In the genomic region with DNA sequence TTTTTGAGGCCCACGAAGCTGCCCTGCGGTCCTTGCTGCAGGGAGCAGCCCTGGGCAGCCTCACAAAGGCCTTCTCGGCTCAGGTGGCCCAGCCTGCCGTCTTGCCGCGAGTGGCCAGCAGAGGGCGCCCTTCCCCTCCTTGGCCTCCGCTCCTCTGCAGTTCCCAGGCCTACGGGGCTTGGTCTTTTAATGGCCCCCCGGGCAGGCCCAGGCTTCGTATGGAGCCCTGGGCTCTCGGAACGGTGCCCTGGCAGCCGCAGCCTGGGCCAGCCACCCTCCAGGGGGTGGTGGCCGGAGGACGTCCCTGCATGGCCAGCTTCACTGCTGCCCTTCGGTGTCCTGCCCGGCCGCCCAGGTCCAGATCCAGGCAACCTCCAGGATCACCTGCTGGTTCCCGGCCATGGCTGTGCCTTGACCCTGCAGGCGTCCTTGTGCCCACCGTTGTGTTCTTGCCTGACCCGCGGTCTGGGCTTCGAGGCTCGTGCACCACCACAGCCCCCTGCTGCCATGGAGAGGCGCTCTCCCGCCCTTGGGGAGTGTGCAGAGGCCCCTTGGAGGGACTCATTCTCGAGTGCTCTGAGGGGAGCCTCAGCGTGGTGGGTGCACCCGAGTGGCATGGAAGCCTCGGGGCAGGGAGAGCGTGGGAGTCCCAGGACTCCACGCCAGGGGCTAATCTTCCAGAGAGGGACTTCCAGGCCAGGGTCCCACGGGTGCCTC, we compare ENCODE assay signal across 8 cellular contexts. TPM values are rescaled to one million over a fixed set of nuclear protein-coding genes. Genes with fewer than 3 reads are reported as not detected.
DNase-seq lines count a peak whose midpoint lies in the region; ATAC-seq, FAIRE-seq and TF ChIP-seq lines count a peak whose summit lies in the region.

No MANE protein-coding gene starts in this region.

- POLR2A ChIA-PET in CD8-positive, alpha-beta T cell (lab: Charles Lee), result no interaction called here

- peak; percentile 38 for FAIRE-seq in HTR-8/SVneo (lab: Jason Lieb, UNC)

- H3K9me3 Mint-ChIP-seq in CD8-positive, alpha-beta T cell, result no peaks in the 10 kb centered on the region

- no peak overlapping the region for H3K9ac ChIP-seq in SK-N-MC (ENCODE audit: insufficient read length)

- intact Hi-C loops in CD8-positive, alpha-beta T cell (cut with DNase I, micrococcal nuclease), result loop anchor here (1.0 kb wide), 2 partner anchors 17 to 469 kb away; no protein-coding TSS in a partner anchor
- intact Hi-C loops in heart left ventricle (cut with DNase I), result loop anchor here in 2 of 10 donors (5.0 kb wide), 3 partner anchors 37 to 547 kb away; no protein-coding TSS in a partner anchor
- intact Hi-C loops in sigmoid colon (cut with DNase I), result no loop called here

- peaks cover 8% of the 10 kb centered on the region for H3K4me1 ChIP-seq in CD8-positive, alpha-beta T cell (ENCODE audit: insufficient read depth, low read length)
- H3K4me1 ChIP-seq in heart left ventricle (peaks cover 0 to 6% (median 0%) of the 10 kb centered on the region in 12 donors), sigmoid colon (no peaks in the 10 kb centered on the region)

- CTCF ChIA-PET in CD8-positive, alpha-beta T cell (lab: Charles Lee), result interaction anchor here (0.7 to 3.7 kb wide), 7 partner anchors 10 to 482 kb away, joined by 3 to 10 read pairs (median 5); no protein-coding TSS in a partner anchor

- peaks cover 5% of the 10 kb centered on the region for H3K4me1 Mint-ChIP-seq in CD8-positive, alpha-beta T cell (ENCODE audit: low read depth)

- peak; percentile 86 for TF ChIP-seq CTCF in CD8-positive, alpha-beta T cell (IDR thresholded peaks at IDR 0.05)
- TF ChIP-seq CTCF in heart left ventricle (IDR thresholded peaks at IDR 0.05) (peak; percentile 77 to 96 (median 85)), sigmoid colon (IDR thresholded peaks at IDR 0.05) (peak; percentile 4 to 84 (median 66))

- no peaks in the 10 kb centered on the region for H3K9me3 ChIP-seq in CD8-positive, alpha-beta T cell (ENCODE audit: low read length)
- H3K9me3 ChIP-seq in SK-N-MC (ENCODE audit: low read depth, low read length) (no peaks in the 10 kb centered on the region), heart left ventricle (peaks cover 0 to 5% (median 0%) of the 10 kb centered on the region in 12 donors), sigmoid colon (no peaks in the 10 kb centered on the region)

- H3K27me3 ChIP-seq in CD8-positive, alpha-beta T cell (ENCODE audit: insufficient read depth, low read length), result no peaks in the 10 kb centered on the region
- peaks cover 0 to 16% (median 0%) of the 10 kb centered on the region in 9 donors for H3K27me3 ChIP-seq in heart left ventricle
- peaks cover 0 to 21% (median 14%) of the 10 kb centered on the region in 3 donors for H3K27me3 ChIP-seq in sigmoid colon

- H3K27ac Mint-ChIP-seq in CD8-positive, alpha-beta T cell, result no peak overlapping the region

- no peaks in the 10 kb centered on the region for H3K36me3 ChIP-seq in CD8-positive, alpha-beta T cell (ENCODE audit: insufficient read depth, low read length)
- no peaks in the 10 kb centered on the region for H3K36me3 ChIP-seq in SK-N-MC (ENCODE audit: insufficient read depth, low read length)
- H3K36me3 ChIP-seq in heart left ventricle, result no peaks in the 10 kb centered on the region
- no peaks in the 10 kb centered on the region for H3K36me3 ChIP-seq in sigmoid colon

- WGBS in heart left ventricle, 4 donors, result 31 to 57% (median 47%) methylated on average over 20 to 35 of the region's 35 CpGs
- WGBS in sigmoid colon, 2 donors, result 46 to 51% methylated on average over 35 of the region's 35 CpGs

- no peaks in the 10 kb centered on the region for H3K36me3 Mint-ChIP-seq in CD8-positive, alpha-beta T cell

- peaks cover 6% of the 10 kb centered on the region for H3K27me3 Mint-ChIP-seq in CD8-positive, alpha-beta T cell (ENCODE audit: low read depth)

- H3K4me3 Mint-ChIP-seq in CD8-positive, alpha-beta T cell, result no peak overlapping the region

- no peak overlapping the region for H3K4me3 ChIP-seq in CD8-positive, alpha-beta T cell (ENCODE audit: low read depth, low read length)
- H3K4me3 ChIP-seq in SK-N-MC (peak overlapping the region; percentile 30; the same call in 1 of the 2 replicates), heart left ventricle (no peak overlapping the region), sigmoid colon (no peak overlapping the region)

- peak; percentile 73 for ATAC-seq in CD8-positive, alpha-beta T cell
- ATAC-seq in heart left ventricle (peak; percentile 27 to 62 (median 59)), GM19023 (IDR thresholded peaks at IDR 0.05; ENCODE audit: unreplicated experiment) (no peak)

- TF ChIP-seq POLR2A in heart left ventricle (IDR thresholded peaks at IDR 0.05), result no peak
- no peak for TF ChIP-seq POLR2A in sigmoid colon (IDR thresholded peaks at IDR 0.05)

- no peak for TF ChIP-seq EP300 in sigmoid colon (IDR thresholded peaks at IDR 0.05)

- H3K27ac ChIP-seq in CD8-positive, alpha-beta T cell (ENCODE audit: low read depth, low read length), result no peak overlapping the region
- H3K27ac ChIP-seq in SK-N-MC (no peak overlapping the region), heart left ventricle (no peak overlapping the region), sigmoid colon (no peak overlapping the region)

- DNase-seq in CD8-positive, alpha-beta T cell, result peak; percentile 55 to 81 (median 68)
- DNase-seq in HTR-8/SVneo (ENCODE audit: insufficient read length, low spot score) (peak; percentile 72), SK-N-MC (ENCODE audit: low read depth, low spot score) (no peak), heart left ventricle (peak in 3 of 5 donors; percentile 38 to 74 (median 56)), sigmoid colon (no peak), NCI-H226 (no peak)
- DNase-seq in activated naive CD4-positive, alpha-beta T cell treated with anti-CD3 and anti-CD28 coated beads, Interleukin-2, amount 50 U/mL, for 16 hours, result peak; percentile 72

RNA-seq across cellular contexts. Expression of gene ASPG, which starts 9.4 kb away (rescaled TPM):
- not detected for total RNA-seq in CD8-positive, alpha-beta T cell
- total RNA-seq in heart left ventricle (10 to 100 TPM in 7 of 9 donors, 1 to 10 TPM in 2; 6.0 to 54.6 (median 16.3) TPM), sigmoid colon (under 1 TPM in 3 of 4 donors, not detected in 1; 0.14 to 0.83 (median 0.36) TPM)
- polyA plus RNA-seq in heart left ventricle (10 to 100 TPM in 1 of 2 donors, 1 to 10 TPM in 1; 3.2 to 16.3 TPM), sigmoid colon (10 to 100 TPM in 1 of 3 donors, 1 to 10 TPM in 2; 6.2 to 24.6 (median 8.1) TPM)

RNA-seq across cellular contexts. Expression of gene KIF26A, which starts 43.5 kb away (rescaled TPM):
- under 1 TPM; 0.25 to 0.33 TPM for total RNA-seq in CD8-positive, alpha-beta T cell
- total RNA-seq in heart left ventricle, result 10 to 100 TPM in 2 of 9 donors, 1 to 10 TPM in 7; 4.9 to 12.6 (median 7.8) TPM
- polyA plus RNA-seq in heart left ventricle, result 1 to 10 TPM; 5.0 to 8.0 TPM
- total RNA-seq in sigmoid colon, result 1 to 10 TPM; 1.3 to 2.7 (median 2.3) TPM
- polyA plus RNA-seq in sigmoid colon, result 1 to 10 TPM in 2 of 3 donors, under 1 TPM in 1; 0.60 to 4.2 (median 1.4) TPM

Comparison
In these comparisons a context has a peak if more than half of its experiments do, and no peak if none do; other contexts are left out.
1. DNase-seq: peak in CD8-positive, alpha-beta T cell (7 of 7), HTR-8/SVneo (single experiment), activated naive CD4-positive, alpha-beta T cell treated with anti-CD3 and anti-CD28 coated beads, Interleukin-2, amount 50 U/mL, for 16 hours (single experiment) and heart left ventricle (3 of 5); none in SK-N-MC (single experiment), sigmoid colon (single experiment) and NCI-H226 (single experiment).
2. Peak in every context shown above with its lines, with median percentiles within 50 percentile points of each other: CTCF ChIP-seq.